In genomic region chr4:140497428-140497775, GRCh38 we compare ENCODE assay signal across 15 cellular contexts. TPM values are rescaled to one million over a fixed set of nuclear protein-coding genes. Genes with fewer than 3 reads are reported as not detected.
DNase-seq lines count a peak whose midpoint lies in the region; ATAC-seq and TF ChIP-seq lines count a peak whose summit lies in the region.
"Had no signal": no experiment of that assay in that cellular context is flagged by ENCODE, and none has a peak within 500 bp of the region (broad histone marks: within the 10 kb centered on the region; RNA-seq: fewer than 3 reads in every experiment).

No MANE protein-coding gene starts in this region.

- H3K4me1 ChIP-seq in iPS-18a (ENCODE audit: control insufficient read depth, low read depth, low read length), result no peaks in the 10 kb centered on the region

- peaks cover 58% of the 10 kb centered on the region for H3K27me3 Mint-ChIP-seq in T-helper 1 cell treated with Interleukin-12 subunit alpha and Interleukin-12 subunit beta and Interleukin-4 antibody, amounts not matched to agents 30 μg/mL and 1 μg/mL, for 36 hours (ENCODE audit: low read depth)
- H3K27me3 Mint-ChIP-seq in activated CD8-positive, alpha-beta T cell treated with anti-CD3 and anti-CD28 coated beads for 36 hours, result peaks cover 50% of the 10 kb centered on the region

- H3K4me3 ChIP-seq in iPS-18a (ENCODE audit: low read length) (peak overlapping the region; percentile 54), retinal pigment epithelial cell (ENCODE audit: low read length) (peak overlapping the region; percentile 26)
- H3K4me3 ChIP-seq: MG63 had no signal

- H3K27ac Mint-ChIP-seq in T-helper 1 cell treated with Interleukin-12 subunit alpha and Interleukin-12 subunit beta and Interleukin-4 antibody, amounts not matched to agents 30 μg/mL and 1 μg/mL, for 36 hours, result no peak overlapping the region
- no peak overlapping the region for H3K27ac Mint-ChIP-seq in activated CD8-positive, alpha-beta T cell treated with anti-CD3 and anti-CD28 coated beads for 36 hours
- H3K27ac Mint-ChIP-seq: activated naive CD4-positive, alpha-beta T cell treated with anti-CD3 and anti-CD28 coated beads, Interleukin-2, amount 10 ng/mL, durations not matched to agents 7 days and 5 days; HFFc6 had no signal

- H3K27me3 ChIP-seq in iPS-18a (ENCODE audit: control insufficient read depth, insufficient read depth, low read length), result peaks cover 47% of the 10 kb centered on the region
- H3K27me3 ChIP-seq: MG63 had no signal

- H3K9me3 Mint-ChIP-seq in T-helper 1 cell treated with Interleukin-12 subunit alpha and Interleukin-12 subunit beta and Interleukin-4 antibody, amounts not matched to agents 30 μg/mL and 1 μg/mL, for 36 hours, result no peaks in the 10 kb centered on the region
- no peaks in the 10 kb centered on the region for H3K9me3 Mint-ChIP-seq in activated CD8-positive, alpha-beta T cell treated with anti-CD3 and anti-CD28 coated beads for 36 hours
- H3K9me3 Mint-ChIP-seq: activated naive CD4-positive, alpha-beta T cell treated with anti-CD3 and anti-CD28 coated beads, Interleukin-2, amount 10 ng/mL, durations not matched to agents 7 days and 5 days; HFFc6 had no signal

- ATAC-seq in activated CD8-positive, alpha-beta T cell treated with anti-CD3 and anti-CD28 coated beads for 36 hours, result no peak

- H3K9ac ChIP-seq in iPS-18a (ENCODE audit: low read length), result no peak overlapping the region

- H3K36me3 Mint-ChIP-seq in T-helper 1 cell treated with Interleukin-12 subunit alpha and Interleukin-12 subunit beta and Interleukin-4 antibody, amounts not matched to agents 30 μg/mL and 1 μg/mL, for 36 hours (ENCODE audit: low read depth), result no peaks in the 10 kb centered on the region
- H3K36me3 Mint-ChIP-seq in activated CD8-positive, alpha-beta T cell treated with anti-CD3 and anti-CD28 coated beads for 36 hours (ENCODE audit: low read depth), result no peaks in the 10 kb centered on the region
- H3K36me3 Mint-ChIP-seq: activated naive CD4-positive, alpha-beta T cell treated with anti-CD3 and anti-CD28 coated beads, Interleukin-2, amount 10 ng/mL, durations not matched to agents 7 days and 5 days had no signal

- peak overlapping the region; percentile 29 for H3K4me3 Mint-ChIP-seq in T-helper 1 cell treated with Interleukin-12 subunit alpha and Interleukin-12 subunit beta and Interleukin-4 antibody, amounts not matched to agents 30 μg/mL and 1 μg/mL, for 36 hours
- peak overlapping the region; percentile 31 for H3K4me3 Mint-ChIP-seq in activated CD8-positive, alpha-beta T cell treated with anti-CD3 and anti-CD28 coated beads for 36 hours
- H3K4me3 Mint-ChIP-seq: activated naive CD4-positive, alpha-beta T cell treated with anti-CD3 and anti-CD28 coated beads, Interleukin-2, amount 10 ng/mL, durations not matched to agents 7 days and 5 days; HFFc6 had no signal

- DNase-seq in T-helper 1 cell (no peak), retinal pigment epithelial cell (ENCODE audit: low read depth) (no peak), ureter (ENCODE audit: low spot score) (no peak), NCI-H2081 treated with DMSO at 0.1 percent for 48 hours (lab: John Stamatoyannopoulos, UW) (no peak), LoVo (ENCODE audit: low spot score) (no peak)
- DNase-seq in activated CD8-positive, alpha-beta T cell treated with anti-CD3 and anti-CD28 coated beads for 36 hours, result no peak
- DNase-seq: activated naive CD4-positive, alpha-beta T cell treated with anti-CD3 and anti-CD28 coated beads, Interleukin-2, amount 10 ng/mL, durations not matched to agents 7 days and 5 days; DMS153; HFFc6; NCI-H2227 treated with DMSO at 0.1 percent for 48 hours had no signal

- intact Hi-C loops in activated CD8-positive, alpha-beta T cell treated with anti-CD3 and anti-CD28 coated beads for 36 hours (cut with micrococcal nuclease), result no loop called here

- no peak for TF ChIP-seq CTCF in activated CD8-positive, alpha-beta T cell treated with anti-CD3 and anti-CD28 coated beads for 36 hours (IDR thresholded peaks at IDR 0.05)
- TF ChIP-seq CTCF in retinal pigment epithelial cell (conservative IDR thresholded peaks at IDR 0.05; ENCODE audit: low read depth, low read length), result no peak

- CTCF ChIA-PET in activated CD8-positive, alpha-beta T cell treated with anti-CD3 and anti-CD28 coated beads for 36 hours (lab: Charles Lee), result no interaction called here

- POLR2A ChIA-PET in activated CD8-positive, alpha-beta T cell treated with anti-CD3 and anti-CD28 coated beads for 36 hours (lab: Charles Lee), result no interaction called here

- no peak overlapping the region for H3K27ac ChIP-seq in iPS-18a (ENCODE audit: low read length)
- H3K27ac ChIP-seq: 22Rv1 had no signal

- no peaks in the 10 kb centered on the region for H3K36me3 ChIP-seq in iPS-18a (ENCODE audit: control insufficient read depth, low read depth, low read length)
- H3K36me3 ChIP-seq: MG63 had no signal

- H3K9me3 ChIP-seq in iPS-18a (ENCODE audit: control insufficient read depth, low read depth, low read length), result no peaks in the 10 kb centered on the region
- H3K9me3 ChIP-seq: MG63 had no signal

- H3K4me1 Mint-ChIP-seq in T-helper 1 cell treated with Interleukin-12 subunit alpha and Interleukin-12 subunit beta and Interleukin-4 antibody, amounts not matched to agents 30 μg/mL and 1 μg/mL, for 36 hours (ENCODE audit: low read depth), result peaks cover 2% of the 10 kb centered on the region
- peaks cover 4% of the 10 kb centered on the region for H3K4me1 Mint-ChIP-seq in activated CD8-positive, alpha-beta T cell treated with anti-CD3 and anti-CD28 coated beads for 36 hours (ENCODE audit: low read depth)

RNA-seq across cellular contexts. Expression of gene MGAT4D, which starts 0.7 kb away (rescaled TPM):
- total RNA-seq in activated CD8-positive, alpha-beta T cell treated with anti-CD3 and anti-CD28 coated beads for 36 hours, result not detected
- total RNA-seq in ureter, result not detected
- total RNA-seq: HFFc6, RPMI7951 had no signal

RNA-seq across cellular contexts. Expression of gene ELMOD2, which starts 26.6 kb away (rescaled TPM):
- total RNA-seq in activated CD8-positive, alpha-beta T cell treated with anti-CD3 and anti-CD28 coated beads for 36 hours, result 10 to 100 TPM; 11.9 to 15.8 TPM
- 29.5 TPM for total RNA-seq in ureter
